Comparison of ENCODE assay signal across 31 cellular contexts in the genomic region with DNA sequence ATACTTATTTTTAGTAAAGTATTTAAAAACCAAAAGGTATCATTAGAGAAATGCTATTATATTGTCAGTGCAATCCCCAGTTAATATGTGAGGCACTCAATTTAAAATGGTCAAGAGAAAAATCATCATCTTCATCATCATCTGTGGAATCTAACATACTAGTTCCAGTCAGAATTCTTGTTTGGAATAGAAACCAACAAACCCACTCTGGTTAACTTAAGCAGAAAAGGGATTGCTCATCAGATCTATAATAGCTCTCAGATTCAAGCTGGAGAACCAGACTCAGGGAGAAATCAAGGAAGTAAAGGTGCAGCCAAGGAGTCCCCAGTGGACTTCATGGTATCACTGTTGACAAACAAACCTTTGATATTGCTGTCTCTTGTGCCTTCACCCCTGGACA. TPM values are rescaled to one million over a fixed set of nuclear protein-coding genes. Genes with fewer than 3 reads are reported as not detected.
"Had no signal": no experiment of that assay in that cellular context is flagged by ENCODE, and none has a peak within 500 bp of the region (broad histone marks: within the 10 kb centered on the region; RNA-seq: fewer than 3 reads in every experiment).

No MANE protein-coding gene starts in this region.

- H3K4me2 ChIP-seq: smooth muscle cell had no signal

- H3K36me3 ChIP-seq: neutrophil, pancreas, prostate gland, right atrium auricular region, right lobe of liver, sigmoid colon, spleen, suprapubic skin, tibial artery, transverse colon, upper lobe of right lung, uterus had no signal

- H3K4me1 ChIP-seq: pancreas, prostate gland, right atrium auricular region, right lobe of liver, sigmoid colon, spleen, suprapubic skin, testis, tibial artery, upper lobe of right lung, uterus had no signal

- H3K27ac ChIP-seq: neutrophil, pancreas, prostate gland, right atrium auricular region, right lobe of liver, sigmoid colon, skin epidermis, spleen, suprapubic skin, testis, tibial artery, transverse colon, upper lobe of right lung, uterus had no signal

- H3K27me3 ChIP-seq: neutrophil, pancreas, right atrium auricular region, right lobe of liver, sigmoid colon, suprapubic skin, testis, tibial artery, transverse colon, upper lobe of right lung, uterus had no signal

- DNase-seq: naive thymus-derived CD8-positive, alpha-beta T cell; nephron progenitor cell; nucleus accumbens; pancreas; retina; right lobe of liver; sigmoid colon; spleen; stimulated activated CD4-positive, alpha-beta T cell treated with anti-CD3 and anti-CD28 coated beads, Interleukin-12 subunit alpha, Interleukin-12 subunit beta, amount 100 ng/mL, for 4 hours; stimulated activated CD4-positive, alpha-beta T cell treated with anti-CD3 and anti-CD28 coated beads, Interleukin-1b, Interleukin-23, amount 100 ng/mL, for 48 hours; stimulated activated CD4-positive, alpha-beta T cell treated with anti-CD3 and anti-CD28 coated beads, Interleukin-4, amount 100 ng/mL, for 1 hour; stimulated activated CD4-positive, alpha-beta T cell treated with anti-CD3 and anti-CD28 coated beads, Interleukin-4, amount 100 ng/mL, for 4 hours; stimulated activated CD8-positive, alpha-beta memory T cell treated with anti-CD3 and anti-CD28 coated beads, Interleukin-4, amount 100 ng/mL, for 48 hours; stimulated activated naive CD4-positive, alpha-beta T cell; stimulated activated naive CD8-positive, alpha-beta T cell treated with anti-CD3 and anti-CD28 coated beads, Interleukin-15, amount 100 ng/mL, for 72 hours; stimulated activated naive CD8-positive, alpha-beta T cell treated with anti-CD3 and anti-CD28 coated beads, Interleukin-15, Interleukin-2, amounts not matched to agents 100 U/mL and 50 U/mL, for 24 hours; substantia nigra; testis; tibial artery; transverse colon; upper lobe of right lung; uterus had no signal

- ATAC-seq: naive thymus-derived CD8-positive, alpha-beta T cell; natural killer cell treated with Interleukin-12 subunit alpha and Interleukin-12 subunit beta and Interleukin-15 and Interleukin-18, amount 100 ng/mL, for 72 hours; pancreas; right lobe of liver; stimulated activated memory B cell treated with anti-CD40 and anti-IgM and Interleukin-4, amounts not matched to agents 10 μg/mL and 1 μg/mL and 100 μg/mL, for 72 hours; stimulated activated naive CD8-positive, alpha-beta T cell treated with anti-CD3 and anti-CD28 coated beads, Interleukin-15, amount 100 ng/mL, for 72 hours; stimulated activated naive CD8-positive, alpha-beta T cell treated with anti-CD3 and anti-CD28 coated beads, Interleukin-15, Interleukin-2, amounts not matched to agents 100 U/mL and 50 U/mL, for 24 hours; upper lobe of right lung had no signal

- H3K9me3 ChIP-seq: neutrophil, pancreas, prostate gland, right atrium auricular region, right lobe of liver, sigmoid colon, suprapubic skin, testis, tibial artery, upper lobe of right lung, uterus had no signal

- H3K4me3 ChIP-seq: pancreas, prostate gland, right atrium auricular region, right lobe of liver, sigmoid colon, skin epidermis, smooth muscle cell, spleen, suprapubic skin, testis, tibial artery, transverse colon, upper lobe of right lung, uterus had no signal

RNA-seq across cellular contexts. Expression of a gene that starts 43.7 kb away (rescaled TPM):
- total RNA-seq: naive thymus-derived CD8-positive, alpha-beta T cell; natural killer cell treated with Interleukin-12 subunit alpha and Interleukin-12 subunit beta and Interleukin-15 and Interleukin-18, amount 100 ng/mL, for 72 hours; osteocyte; smooth muscle cell; suprapubic skin had no signal
- polyA plus RNA-seq: naive thymus-derived CD8-positive, alpha-beta T cell had no signal
